ENCODE assay signal across 17 cellular contexts in the genomic region with DNA sequence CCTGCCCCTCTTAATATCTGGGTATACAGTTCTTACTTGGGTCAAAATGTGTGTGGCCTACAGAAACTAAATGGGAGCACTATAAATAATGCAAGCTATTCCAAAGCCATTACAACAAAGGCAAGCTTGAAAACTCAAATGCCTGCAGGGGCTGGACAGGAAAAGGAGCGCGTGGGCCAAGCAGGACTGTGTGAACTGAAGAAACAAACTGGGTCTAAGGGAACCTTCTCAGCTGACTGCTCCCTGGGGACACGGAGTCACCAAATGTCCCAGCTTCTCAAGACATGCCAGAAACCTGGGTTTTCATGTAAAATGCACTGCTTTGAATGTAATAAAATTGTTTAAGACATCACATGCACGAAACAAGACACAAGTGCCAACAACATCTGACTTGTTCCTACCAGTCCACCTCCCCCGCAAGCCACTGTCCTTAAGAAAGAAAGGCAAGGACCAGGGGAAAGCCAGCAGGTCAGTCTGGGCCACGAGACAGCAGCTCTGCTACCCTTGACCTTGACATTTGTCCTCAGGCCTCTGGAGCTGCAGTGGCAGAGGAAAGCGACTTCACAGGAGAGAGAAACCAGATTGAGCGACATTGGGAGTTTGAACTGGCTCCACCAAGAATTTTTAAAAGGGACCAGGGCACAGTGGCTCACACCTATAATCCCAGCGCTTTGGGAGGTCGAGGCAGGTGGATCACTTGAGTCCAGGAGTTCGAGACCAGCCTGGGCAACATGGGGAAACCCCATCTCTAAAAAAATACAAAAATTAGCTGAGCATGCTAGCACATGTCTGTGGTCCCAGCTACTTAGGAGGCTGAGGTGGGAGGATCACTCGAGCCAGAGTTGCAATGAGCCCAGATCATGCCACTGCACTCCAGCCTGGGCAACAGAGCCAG.
DNase-seq lines count a peak whose midpoint lies in the region; TF ChIP-seq lines count a peak whose summit lies in the region.
"Had no signal": no experiment of that assay in that cellular context is flagged by ENCODE, and none has a peak within 500 bp of the region (broad histone marks: within the 10 kb centered on the region; RNA-seq: fewer than 3 reads in every experiment).

No MANE protein-coding gene starts in this region.

- peak overlapping the region; percentile 59 for H3K27ac ChIP-seq in left ventricle myocardium inferior (replicated peaks)

- H3K9me3 ChIP-seq in left ventricle myocardium inferior (replicated peaks): peaks cover 9% of the 10 kb centered on the region
- H3K9me3 ChIP-seq: HAP-1 had no signal

- no peaks in the 10 kb centered on the region for H3K27me3 ChIP-seq in left ventricle myocardium inferior (ENCODE audit: low read depth)

- H3K9me3 Mint-ChIP-seq in activated naive CD4-positive, alpha-beta T cell treated with anti-CD3 and anti-CD28 coated beads, Interleukin-2, amount 10 ng/mL, durations not matched to agents 7 days and 5 days: peaks cover 4% of the 10 kb centered on the region

- H3K4me1 Mint-ChIP-seq in activated naive CD4-positive, alpha-beta T cell treated with anti-CD3 and anti-CD28 coated beads, Interleukin-2, amount 10 ng/mL, durations not matched to agents 7 days and 5 days: no peaks in the 10 kb centered on the region
- H3K4me1 Mint-ChIP-seq: activated CD4-positive, alpha-beta T cell treated with anti-CD3 and anti-CD28 coated beads, Interleukin-2, amount 10 ng/mL, durations not matched to agents 7 days and 5 days; naive thymus-derived CD4-positive, alpha-beta T cell had no signal

- H3K27ac Mint-ChIP-seq in activated naive CD4-positive, alpha-beta T cell treated with anti-CD3 and anti-CD28 coated beads, Interleukin-2, amount 10 ng/mL, durations not matched to agents 7 days and 5 days: no peak overlapping the region
- H3K27ac Mint-ChIP-seq: activated CD4-positive, alpha-beta T cell treated with anti-CD3 and anti-CD28 coated beads, Interleukin-2, amount 10 ng/mL, durations not matched to agents 7 days and 5 days; naive thymus-derived CD4-positive, alpha-beta T cell had no signal

- intact Hi-C loops in left ventricle myocardium inferior (cut with micrococcal nuclease): no loop called here

- peaks cover 29% of the 10 kb centered on the region for H3K4me1 ChIP-seq in left ventricle myocardium inferior
- H3K4me1 ChIP-seq: HAP-1 had no signal

- in situ Hi-C loops in G401 (cut with HindIII; ENCODE audit: low sequenced_read_pairs): no loop called here
- in situ Hi-C loops in GM13976 (cut with MboI; ENCODE audit: low sequenced_read_pairs, unreplicated experiment): no loop called here

- DNase-seq in G401 (ENCODE audit: low spot score) (peak; percentile 38), cerebellum (ENCODE audit: low spot score) (peak; percentile 24), left ventricle myocardium inferior (peak; percentile 56), renal cortical epithelial cell (ENCODE audit: low read depth) (peak; percentile 78), GM13976 (ENCODE audit: low spot score) (no peak), NCI-H1417 (lab: John Stamatoyannopoulos, UW) (no peak)
- DNase-seq in NK-92 treated with Interleukin-12 subunit alpha and Interleukin-12 subunit beta, amount 100 ng/mL, for 24 hours (lab: John Stamatoyannopoulos, UW): no peak
- DNase-seq in activated naive CD4-positive, alpha-beta T cell treated with anti-CD3 and anti-CD28 coated beads, Interleukin-2, amount 10 ng/mL, durations not matched to agents 7 days and 5 days: no peak
- DNase-seq: activated CD4-positive, alpha-beta T cell treated with anti-CD3 and anti-CD28 coated beads, Interleukin-2, amount 10 ng/mL, durations not matched to agents 7 days and 5 days; activated T-cell treated with anti-CD3 and anti-CD28 coated beads, Interleukin-2, amount 50 U/mL, for 48 hours; Calu3; effector CD8-positive, alpha-beta T cell; naive thymus-derived CD4-positive, alpha-beta T cell; NCI-H1930; NCI-H69 had no signal

- no peaks in the 10 kb centered on the region for H3K36me3 ChIP-seq in left ventricle myocardium inferior
- H3K36me3 ChIP-seq: HAP-1 had no signal

- H3K27me3 Mint-ChIP-seq in activated naive CD4-positive, alpha-beta T cell treated with anti-CD3 and anti-CD28 coated beads, Interleukin-2, amount 10 ng/mL, durations not matched to agents 7 days and 5 days: no peaks in the 10 kb centered on the region
- H3K27me3 Mint-ChIP-seq: activated CD4-positive, alpha-beta T cell treated with anti-CD3 and anti-CD28 coated beads, Interleukin-2, amount 10 ng/mL, durations not matched to agents 7 days and 5 days had no signal

- CTCF ChIA-PET in activated naive CD4-positive, alpha-beta T cell treated with anti-CD3 and anti-CD28 coated beads, Interleukin-2, amount 10 ng/mL, durations not matched to agents 7 days and 5 days (lab: Charles Lee): no interaction called here

- no peaks in the 10 kb centered on the region for H3K36me3 Mint-ChIP-seq in activated naive CD4-positive, alpha-beta T cell treated with anti-CD3 and anti-CD28 coated beads, Interleukin-2, amount 10 ng/mL, durations not matched to agents 7 days and 5 days
- H3K36me3 Mint-ChIP-seq: naive thymus-derived CD4-positive, alpha-beta T cell had no signal

- TF ChIP-seq CTCF in left ventricle myocardium inferior (IDR thresholded peaks at IDR 0.05; ENCODE audit: borderline replicate concordance): no peak
- TF ChIP-seq CTCF in GM13976 (IDR thresholded peaks at IDR 0.05; ENCODE audit: borderline replicate concordance, control extremely low read depth, extremely low read depth, insufficient read depth, missing control alignments): no peak

- H3K4me3 Mint-ChIP-seq in activated naive CD4-positive, alpha-beta T cell treated with anti-CD3 and anti-CD28 coated beads, Interleukin-2, amount 10 ng/mL, durations not matched to agents 7 days and 5 days: no peak overlapping the region
- H3K4me3 Mint-ChIP-seq: activated CD4-positive, alpha-beta T cell treated with anti-CD3 and anti-CD28 coated beads, Interleukin-2, amount 10 ng/mL, durations not matched to agents 7 days and 5 days; naive thymus-derived CD4-positive, alpha-beta T cell had no signal

- H3K4me3 ChIP-seq in left ventricle myocardium inferior: no peak overlapping the region
- H3K4me3 ChIP-seq: HAP-1, skin epidermis had no signal

Comparison
In these comparisons a context has a peak if more than half of its experiments do, and no peak if none do; other contexts are left out.
1. DNase-seq: peak in G401 (single experiment), cerebellum (single experiment), left ventricle myocardium inferior (single experiment) and renal cortical epithelial cell (single experiment); none in GM13976 (single experiment), NK-92 treated with Interleukin-12 subunit alpha and Interleukin-12 subunit beta, amount 100 ng/mL, for 24 hours (single experiment), activated naive CD4-positive, alpha-beta T cell treated with anti-CD3 and anti-CD28 coated beads, Interleukin-2, amount 10 ng/mL, durations not matched to agents 7 days and 5 days (single experiment) and NCI-H1417 (0 of 3).